Comparison of ENCODE assay signal across 1 cellular context in the genomic region with DNA sequence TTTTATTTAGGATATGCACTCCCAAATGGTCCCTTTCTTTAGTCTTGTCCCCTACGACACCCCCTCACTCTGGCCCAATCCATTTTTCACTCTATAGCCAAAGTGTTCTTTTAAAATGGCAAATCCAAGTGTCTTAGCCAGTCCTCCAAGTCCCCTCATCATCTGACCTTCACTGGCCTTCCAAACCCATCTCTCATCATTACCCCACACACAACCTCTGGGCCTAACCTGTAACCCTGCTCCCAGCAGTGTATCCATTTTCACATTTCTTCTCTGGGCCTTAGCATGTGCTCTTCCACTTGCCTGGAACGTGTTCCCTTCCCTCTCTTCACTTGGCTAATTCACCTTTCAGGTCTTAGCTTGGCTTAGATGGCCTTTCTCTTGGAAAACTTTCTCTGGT.
TF ChIP-seq lines count a peak whose summit lies in the region.

No MANE protein-coding gene starts in this region.

TF ChIP-seq in HepG2, 621 proteins besides CTCF, POLR2A, EP300 and RAD21:
- no peak for TF ChIP-seq ZNF674 (CRISPR knock-in tag; IDR thresholded peaks at IDR 0.05; ENCODE audit: low read depth)
- no peak for TF ChIP-seq ZNF570 (CRISPR knock-in tag; IDR thresholded peaks at IDR 0.05; ENCODE audit: borderline replicate concordance)
- no peak for TF ChIP-seq ZNF256 (CRISPR knock-in tag; conservative IDR thresholded peaks at IDR 0.05)
- no peak for TF ChIP-seq MED13 (CRISPR knock-in tag; IDR thresholded peaks at IDR 0.05)
- TF ChIP-seq NFKB2 (CRISPR knock-in tag; IDR thresholded peaks at IDR 0.05; ENCODE audit: borderline replicate concordance), result no peak
- TF ChIP-seq MXI1 (IDR thresholded peaks at IDR 0.05; ENCODE audit: borderline replicate concordance, low read depth, low read length), result no peak
- no peak for TF ChIP-seq ZNF251 (CRISPR knock-in tag; IDR thresholded peaks at IDR 0.05)
- TF ChIP-seq, protein P1, sequence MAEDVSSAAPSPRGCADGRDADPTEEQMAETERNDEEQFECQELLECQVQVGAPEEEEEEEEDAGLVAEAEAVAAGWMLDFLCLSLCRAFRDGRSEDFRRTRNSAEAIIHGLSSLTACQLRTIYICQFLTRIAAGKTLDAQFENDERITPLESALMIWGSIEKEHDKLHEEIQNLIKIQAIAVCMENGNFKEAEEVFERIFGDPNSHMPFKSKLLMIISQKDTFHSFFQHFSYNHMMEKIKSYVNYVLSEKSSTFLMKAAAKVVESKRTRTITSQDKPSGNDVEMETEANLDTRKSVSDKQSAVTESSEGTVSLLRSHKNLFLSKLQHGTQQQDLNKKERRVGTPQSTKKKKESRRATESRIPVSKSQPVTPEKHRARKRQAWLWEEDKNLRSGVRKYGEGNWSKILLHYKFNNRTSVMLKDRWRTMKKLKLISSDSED (CRISPR knock-in tag; IDR thresholded peaks at IDR 0.05), result no peak
- TF ChIP-seq, protein P2, sequence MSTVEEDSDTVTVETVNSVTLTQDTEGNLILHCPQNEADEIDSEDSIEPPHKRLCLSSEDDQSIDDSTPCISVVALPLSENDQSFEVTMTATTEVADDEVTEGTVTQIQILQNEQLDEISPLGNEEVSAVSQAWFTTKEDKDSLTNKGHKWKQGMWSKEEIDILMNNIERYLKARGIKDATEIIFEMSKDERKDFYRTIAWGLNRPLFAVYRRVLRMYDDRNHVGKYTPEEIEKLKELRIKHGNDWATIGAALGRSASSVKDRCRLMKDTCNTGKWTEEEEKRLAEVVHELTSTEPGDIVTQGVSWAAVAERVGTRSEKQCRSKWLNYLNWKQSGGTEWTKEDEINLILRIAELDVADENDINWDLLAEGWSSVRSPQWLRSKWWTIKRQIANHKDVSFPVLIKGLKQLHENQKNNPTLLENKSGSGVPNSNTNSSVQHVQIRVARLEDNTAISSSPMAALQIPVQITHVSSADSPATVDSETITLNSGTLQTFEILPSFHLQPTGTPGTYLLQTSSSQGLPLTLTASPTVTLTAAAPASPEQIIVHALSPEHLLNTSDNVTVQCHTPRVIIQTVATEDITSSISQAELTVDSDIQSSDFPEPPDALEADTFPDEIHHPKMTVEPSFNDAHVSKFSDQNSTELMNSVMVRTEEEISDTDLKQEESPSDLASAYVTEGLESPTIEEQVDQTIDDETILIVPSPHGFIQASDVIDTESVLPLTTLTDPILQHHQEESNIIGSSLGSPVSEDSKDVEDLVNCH (CRISPR knock-in tag; IDR thresholded peaks at IDR 0.05), result no peak
- TF ChIP-seq ZSCAN20 (CRISPR knock-in tag; IDR thresholded peaks at IDR 0.05; ENCODE audit: borderline replicate concordance), result no peak
- TF ChIP-seq, protein P3, sequence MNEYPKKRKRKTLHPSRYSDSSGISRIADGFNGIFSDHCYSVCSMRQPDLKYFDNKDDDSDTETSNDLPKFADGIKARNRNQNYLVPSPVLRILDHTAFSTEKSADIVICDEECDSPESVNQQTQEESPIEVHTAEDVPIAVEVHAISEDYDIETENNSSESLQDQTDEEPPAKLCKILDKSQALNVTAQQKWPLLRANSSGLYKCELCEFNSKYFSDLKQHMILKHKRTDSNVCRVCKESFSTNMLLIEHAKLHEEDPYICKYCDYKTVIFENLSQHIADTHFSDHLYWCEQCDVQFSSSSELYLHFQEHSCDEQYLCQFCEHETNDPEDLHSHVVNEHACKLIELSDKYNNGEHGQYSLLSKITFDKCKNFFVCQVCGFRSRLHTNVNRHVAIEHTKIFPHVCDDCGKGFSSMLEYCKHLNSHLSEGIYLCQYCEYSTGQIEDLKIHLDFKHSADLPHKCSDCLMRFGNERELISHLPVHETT (CRISPR knock-in tag; conservative IDR thresholded peaks at IDR 0.05), result no peak
- TF ChIP-seq, protein P4, sequence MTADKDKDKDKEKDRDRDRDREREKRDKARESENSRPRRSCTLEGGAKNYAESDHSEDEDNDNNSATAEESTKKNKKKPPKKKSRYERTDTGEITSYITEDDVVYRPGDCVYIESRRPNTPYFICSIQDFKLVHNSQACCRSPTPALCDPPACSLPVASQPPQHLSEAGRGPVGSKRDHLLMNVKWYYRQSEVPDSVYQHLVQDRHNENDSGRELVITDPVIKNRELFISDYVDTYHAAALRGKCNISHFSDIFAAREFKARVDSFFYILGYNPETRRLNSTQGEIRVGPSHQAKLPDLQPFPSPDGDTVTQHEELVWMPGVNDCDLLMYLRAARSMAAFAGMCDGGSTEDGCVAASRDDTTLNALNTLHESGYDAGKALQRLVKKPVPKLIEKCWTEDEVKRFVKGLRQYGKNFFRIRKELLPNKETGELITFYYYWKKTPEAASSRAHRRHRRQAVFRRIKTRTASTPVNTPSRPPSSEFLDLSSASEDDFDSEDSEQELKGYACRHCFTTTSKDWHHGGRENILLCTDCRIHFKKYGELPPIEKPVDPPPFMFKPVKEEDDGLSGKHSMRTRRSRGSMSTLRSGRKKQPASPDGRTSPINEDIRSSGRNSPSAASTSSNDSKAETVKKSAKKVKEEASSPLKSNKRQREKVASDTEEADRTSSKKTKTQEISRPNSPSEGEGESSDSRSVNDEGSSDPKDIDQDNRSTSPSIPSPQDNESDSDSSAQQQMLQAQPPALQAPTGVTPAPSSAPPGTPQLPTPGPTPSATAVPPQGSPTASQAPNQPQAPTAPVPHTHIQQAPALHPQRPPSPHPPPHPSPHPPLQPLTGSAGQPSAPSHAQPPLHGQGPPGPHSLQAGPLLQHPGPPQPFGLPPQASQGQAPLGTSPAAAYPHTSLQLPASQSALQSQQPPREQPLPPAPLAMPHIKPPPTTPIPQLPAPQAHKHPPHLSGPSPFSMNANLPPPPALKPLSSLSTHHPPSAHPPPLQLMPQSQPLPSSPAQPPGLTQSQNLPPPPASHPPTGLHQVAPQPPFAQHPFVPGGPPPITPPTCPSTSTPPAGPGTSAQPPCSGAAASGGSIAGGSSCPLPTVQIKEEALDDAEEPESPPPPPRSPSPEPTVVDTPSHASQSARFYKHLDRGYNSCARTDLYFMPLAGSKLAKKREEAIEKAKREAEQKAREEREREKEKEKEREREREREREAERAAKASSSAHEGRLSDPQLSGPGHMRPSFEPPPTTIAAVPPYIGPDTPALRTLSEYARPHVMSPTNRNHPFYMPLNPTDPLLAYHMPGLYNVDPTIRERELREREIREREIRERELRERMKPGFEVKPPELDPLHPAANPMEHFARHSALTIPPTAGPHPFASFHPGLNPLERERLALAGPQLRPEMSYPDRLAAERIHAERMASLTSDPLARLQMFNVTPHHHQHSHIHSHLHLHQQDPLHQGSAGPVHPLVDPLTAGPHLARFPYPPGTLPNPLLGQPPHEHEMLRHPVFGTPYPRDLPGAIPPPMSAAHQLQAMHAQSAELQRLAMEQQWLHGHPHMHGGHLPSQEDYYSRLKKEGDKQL (CRISPR knock-in tag; IDR thresholded peaks at IDR 0.05; ENCODE audit: low read depth), result no peak
- no peak for TF ChIP-seq HES4 (CRISPR knock-in tag; IDR thresholded peaks at IDR 0.05; ENCODE audit: borderline replicate concordance)
